ENCODE assay signal across 1 cellular context in genomic region chr2:121130301-121130850, GRCh38.
TF ChIP-seq lines count a peak whose summit lies in the region.

No MANE protein-coding gene starts in this region.

TF ChIP-seq in H1, 55 proteins besides CTCF, POLR2A, EP300 and RAD21 (continued from another document):
- TF ChIP-seq CHD7 (IDR thresholded peaks at IDR 0.05; ENCODE audit: insufficient replicate concordance, low read length) (no peak), CREB1 (IDR thresholded peaks at IDR 0.05) (no peak), SUZ12 (IDR thresholded peaks at IDR 0.05; ENCODE audit: low read length) (no peak), SIX5 (IDR thresholded peaks at IDR 0.05; ENCODE audit: low read depth, low read length) (no peak)
TF ChIP-seq in H1: peak in this region for 0.
